In the genomic region with DNA sequence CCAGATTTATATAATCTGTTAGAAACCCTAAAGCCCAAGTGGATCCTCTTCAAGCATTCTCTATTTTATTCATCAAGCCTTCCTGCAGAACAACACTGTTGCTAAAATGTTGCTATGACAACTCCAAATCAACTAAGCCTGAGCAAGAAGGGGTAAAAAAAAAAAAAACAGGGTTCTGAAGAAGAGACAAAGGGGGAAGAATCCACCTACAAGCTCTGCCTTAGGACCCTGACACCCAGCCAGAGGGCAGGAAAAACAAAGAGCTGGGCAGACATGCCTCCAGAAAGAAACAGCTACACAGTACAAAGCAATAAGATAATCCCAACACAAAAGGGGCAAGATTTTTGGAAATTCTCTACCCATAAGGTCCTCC, we compare ENCODE assay signal across 8 cellular contexts. TPM values are rescaled to one million over a fixed set of nuclear protein-coding genes. Genes with fewer than 3 reads are reported as not detected.
A peak's percentile ranks its signal among the peaks of the same experiment; 100 is the strongest.
DNase-seq lines count a peak whose midpoint lies in the region; ATAC-seq and TF ChIP-seq lines count a peak whose summit lies in the region.

No MANE protein-coding gene starts in this region.

- peaks cover 34% of the 10 kb centered on the region for H3K36me3 ChIP-seq in adipocyte (ENCODE audit: control insufficient read depth, insufficient read depth, low read length, severe bottlenecking)
- H3K36me3 ChIP-seq in thoracic aorta: peaks cover 36% of the 10 kb centered on the region

- peak overlapping the region; percentile 81 for H3K4me3 Mint-ChIP-seq in activated CD4-positive, alpha-beta T cell treated with anti-CD3 and anti-CD28 coated beads for 36 hours

- POLR2A ChIA-PET in activated CD4-positive, alpha-beta T cell treated with anti-CD3 and anti-CD28 coated beads for 36 hours (lab: Charles Lee): interaction anchor here (0.6 to 3.0 kb wide), 6 partner anchors 24 to 1121 kb away, joined by 3 to 11 read pairs (median 6); partner anchors contain the start of genes ARHGAP30, F11R and KLHDC9

- H3K27me3 Mint-ChIP-seq in activated CD4-positive, alpha-beta T cell treated with anti-CD3 and anti-CD28 coated beads for 36 hours: no peaks in the 10 kb centered on the region

- no peaks in the 10 kb centered on the region for H3K9me3 Mint-ChIP-seq in activated CD4-positive, alpha-beta T cell treated with anti-CD3 and anti-CD28 coated beads for 36 hours (ENCODE audit: low read depth)

- H3K4me3 ChIP-seq in adipocyte (ENCODE audit: low read length): peak overlapping the region; percentile 96
- H3K4me3 ChIP-seq in thoracic aorta: peak overlapping the region; percentile 88

- H3K9ac ChIP-seq in adipocyte (ENCODE audit: low read length): peak overlapping the region; percentile 98

- H3K27ac ChIP-seq in thoracic aorta: peak overlapping the region; percentile 93 to 94

- ATAC-seq in activated CD4-positive, alpha-beta T cell treated with anti-CD3 and anti-CD28 coated beads for 36 hours: no peak
- no peak for ATAC-seq in thoracic aorta (ENCODE audit: insufficient number of reproducible peaks, low FRiP score, low read depth)

- intact Hi-C loops in activated CD4-positive, alpha-beta T cell treated with anti-CD3 and anti-CD28 coated beads for 36 hours (cut with DNase I, micrococcal nuclease): no loop called here

- CTCF ChIA-PET in activated CD4-positive, alpha-beta T cell treated with anti-CD3 and anti-CD28 coated beads for 36 hours (lab: Charles Lee): interaction anchor here (0.7 to 4.1 kb wide), 11 partner anchors 11 to 447 kb away, joined by 3 to 26 read pairs (median 6); partner anchors contain the start of genes ARHGAP30 and PPOX

- H3K27me3 ChIP-seq in adipocyte (replicated peaks; ENCODE audit: control insufficient read depth, insufficient read depth, low read length) (no peaks in the 10 kb centered on the region), thoracic aorta (replicated peaks; ENCODE audit: insufficient read depth) (no peaks in the 10 kb centered on the region)

- H3K4me1 Mint-ChIP-seq in activated CD4-positive, alpha-beta T cell treated with anti-CD3 and anti-CD28 coated beads for 36 hours: peaks cover 32% of the 10 kb centered on the region

- peaks cover 14% of the 10 kb centered on the region for H3K4me1 ChIP-seq in adipocyte (ENCODE audit: control insufficient read depth, insufficient read depth, low read length)
- H3K4me1 ChIP-seq in thoracic aorta (ENCODE audit: control insufficient read depth in 1 of 2, low read depth in 2 of 2): peaks cover 9 to 18% of the 10 kb centered on the region in 2 donors

- no peak for TF ChIP-seq CTCF in thoracic aorta (IDR thresholded peaks at IDR 0.05)

- peaks cover 14% of the 10 kb centered on the region for H3K9me3 ChIP-seq in adipocyte (ENCODE audit: control insufficient read depth, low read length)
- H3K9me3 ChIP-seq in thoracic aorta: no peaks in the 10 kb centered on the region

- H3K36me3 Mint-ChIP-seq in activated CD4-positive, alpha-beta T cell treated with anti-CD3 and anti-CD28 coated beads for 36 hours (ENCODE audit: low read depth): peaks cover 59% of the 10 kb centered on the region

- DNase-seq in activated CD4-positive, alpha-beta T cell treated with anti-CD3 and anti-CD28 coated beads for 36 hours: no peak
- no peak for DNase-seq in activated CD4-positive, alpha-beta T cell treated with anti-CD3 and anti-CD28 coated beads for 4 hours
- peak; percentile 45 for DNase-seq in adipocyte (ENCODE audit: low read depth)
- DNase-seq in kidney glomerular epithelial cell (lab: John Stamatoyannopoulos, UW): peak; percentile 49
- DNase-seq in thoracic aorta (ENCODE audit: low spot score): no peak
- DNase-seq in hypothalamus (lab: John Stamatoyannopoulos, UW): no peak
- no peak for DNase-seq in activated CD8-positive, alpha-beta memory T cell treated with anti-CD3 and anti-CD28 coated beads for 24 hours
- no peak for DNase-seq in NCI-H187 treated with DMSO at 0.1 percent for 48 hours (lab: John Stamatoyannopoulos, UW)

- H3K27ac Mint-ChIP-seq in activated CD4-positive, alpha-beta T cell treated with anti-CD3 and anti-CD28 coated beads for 36 hours: peak overlapping the region; percentile 99

RNA-seq across cellular contexts. Expression of gene USF1, which starts 1.3 kb away (rescaled TPM):
- total RNA-seq in activated CD4-positive, alpha-beta T cell treated with anti-CD3 and anti-CD28 coated beads for 36 hours: 10 to 100 TPM; 34.5 to 42.8 TPM
- 10 to 100 TPM; 57.9 to 69.4 TPM for total RNA-seq in thoracic aorta

RNA-seq across cellular contexts. Expression of gene TSTD1, which starts 5.8 kb away (rescaled TPM):
- total RNA-seq in activated CD4-positive, alpha-beta T cell treated with anti-CD3 and anti-CD28 coated beads for 36 hours: 10 to 100 TPM; 26.0 to 42.8 TPM
- 10 to 100 TPM; 19.9 to 34.2 TPM for total RNA-seq in thoracic aorta

RNA-seq across cellular contexts. Expression of gene F11R, which starts 23.6 kb away (rescaled TPM):
- 10 to 100 TPM; 16.9 to 25.2 TPM for total RNA-seq in activated CD4-positive, alpha-beta T cell treated with anti-CD3 and anti-CD28 coated beads for 36 hours
- 10 to 100 TPM; 19.1 to 20.7 TPM for total RNA-seq in thoracic aorta

RNA-seq across cellular contexts. Expression of gene ARHGAP30, which starts 25.2 kb away (rescaled TPM):
- total RNA-seq in activated CD4-positive, alpha-beta T cell treated with anti-CD3 and anti-CD28 coated beads for 36 hours: 100 to 1,000 TPM; 125 to 165 TPM
- total RNA-seq in thoracic aorta: 10 to 100 TPM; 16.4 to 16.9 TPM

RNA-seq across cellular contexts. Expression of gene NECTIN4, which starts 44.8 kb away (rescaled TPM):
- not detected for total RNA-seq in activated CD4-positive, alpha-beta T cell treated with anti-CD3 and anti-CD28 coated beads for 36 hours
- under 1 TPM in 1 of 2 donors, not detected in 1; 0.14 TPM for total RNA-seq in thoracic aorta

Comparison
In these comparisons a context has a peak if more than half of its experiments do, and no peak if none do; other contexts are left out.
1. DNase-seq: peak in adipocyte (single experiment) and kidney glomerular epithelial cell (single experiment); none in activated CD4-positive, alpha-beta T cell treated with anti-CD3 and anti-CD28 coated beads for 36 hours (single experiment), activated CD4-positive, alpha-beta T cell treated with anti-CD3 and anti-CD28 coated beads for 4 hours (0 of 2), thoracic aorta (single experiment), hypothalamus (0 of 51), activated CD8-positive, alpha-beta memory T cell treated with anti-CD3 and anti-CD28 coated beads for 24 hours (single experiment) and NCI-H187 treated with DMSO at 0.1 percent for 48 hours (single experiment).